ENCODE assay signal across 23 cellular contexts in the genomic region with DNA sequence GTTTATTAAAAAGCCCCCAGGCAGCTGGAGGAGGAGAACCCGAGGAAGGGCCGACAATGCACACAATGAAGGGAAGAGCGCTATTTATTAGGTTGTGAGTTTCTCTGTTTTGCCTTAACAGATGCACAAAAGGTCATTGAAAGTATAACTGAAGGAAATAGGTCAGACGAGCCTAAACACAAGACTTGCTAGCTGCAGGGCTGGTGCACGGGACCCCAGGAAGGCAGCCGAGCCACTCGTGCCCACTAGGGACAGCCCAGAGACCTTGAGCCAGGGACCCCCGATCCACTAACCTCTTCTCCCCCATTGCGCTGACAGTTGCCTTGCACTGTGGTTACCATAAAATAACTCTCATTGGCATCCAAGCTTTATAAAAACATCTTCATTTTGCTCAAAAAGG. TPM values are rescaled to one million over a fixed set of nuclear protein-coding genes. Genes with fewer than 3 reads are reported as not detected.
DNase-seq lines count a peak whose midpoint lies in the region; ATAC-seq, FAIRE-seq and TF ChIP-seq lines count a peak whose summit lies in the region.
"Had no signal": no experiment of that assay in that cellular context is flagged by ENCODE, and none has a peak within 500 bp of the region (broad histone marks: within the 10 kb centered on the region; RNA-seq: fewer than 3 reads in every experiment).

No MANE protein-coding gene starts in this region.

- TF ChIP-seq CTCF in chondrocyte (IDR thresholded peaks at IDR 0.05): no peak
- no peak for TF ChIP-seq CTCF in gastrocnemius medialis (IDR thresholded peaks at IDR 0.05 in 4 of 5, conservative IDR thresholded peaks at IDR 0.05 in 1 of 5)
- TF ChIP-seq CTCF in upper lobe of left lung (IDR thresholded peaks at IDR 0.05): no peak

- no peaks in the 10 kb centered on the region for H3K27me3 ChIP-seq in gastrocnemius medialis
- H3K27me3 ChIP-seq in upper lobe of left lung: no peaks in the 10 kb centered on the region

- POLR2A ChIA-PET in activated CD4-positive, alpha-beta memory T cell treated with anti-CD3 and anti-CD28 coated beads for 36 hours (lab: Charles Lee): no interaction called here
- POLR2A ChIA-PET in activated CD4-positive, alpha-beta memory T cell treated with anti-CD3 and anti-CD28 coated beads, Interleukin-2, amount 10 ng/mL, durations not matched to agents 7 days and 5 days (lab: Charles Lee): interaction anchor here (1.0 to 1.9 kb wide), 2 partner anchors 10 to 25 kb away, joined by 3 to 8 read pairs; a partner anchor contains a TSS

- no peak for DNase-seq in activated CD4-positive, alpha-beta memory T cell treated with anti-CD3 and anti-CD28 coated beads for 36 hours
- no peak for DNase-seq in activated CD4-positive, alpha-beta memory T cell treated with anti-CD3 and anti-CD28 coated beads, Interleukin-2, amount 10 ng/mL, durations not matched to agents 7 days and 5 days
- DNase-seq in chondrocyte (ENCODE audit: low spot score) (peak; percentile 58), gastrocnemius medialis (no peak), RCC 7860 (ENCODE audit: low spot score) (no peak), upper lobe of left lung (no peak), RPMI8226 (no peak)
- DNase-seq: activated CD4-positive, alpha-beta T cell treated with anti-CD3 and anti-CD28 coated beads for 1 hour; activated T-cell treated with anti-CD3 and anti-CD28 coated beads, Interleukin-2, amount 50 U/mL, for 4 hours; CD4-positive, alpha-beta memory T cell; EL; erythroblast; Karpas-422; NCI-H2171 treated with DMSO at 0.1 percent for 48 hours; stimulated activated naive CD4-positive, alpha-beta T cell treated with Interleukin-2 at 50 U/mL for 16 hours; trophoblast cell had no signal

- no peak overlapping the region for H3K4me3 ChIP-seq in gastrocnemius medialis
- H3K4me3 ChIP-seq in upper lobe of left lung: no peak overlapping the region
- H3K4me3 ChIP-seq: A549 had no signal

- ATAC-seq in gastrocnemius medialis: no peak
- no peak for ATAC-seq in upper lobe of left lung (ENCODE audit: low FRiP score in 2 of 2)
- ATAC-seq: A549; activated T-cell treated with anti-CD3 and anti-CD28 coated beads, Interleukin-2, amount 50 U/mL, for 4 hours had no signal

- TF ChIP-seq EP300 in upper lobe of left lung (IDR thresholded peaks at IDR 0.05): no peak

- peaks cover 53% of the 10 kb centered on the region for H3K36me3 Mint-ChIP-seq in activated CD4-positive, alpha-beta memory T cell treated with anti-CD3 and anti-CD28 coated beads for 36 hours
- peaks cover 74% of the 10 kb centered on the region for H3K36me3 Mint-ChIP-seq in activated CD4-positive, alpha-beta memory T cell treated with anti-CD3 and anti-CD28 coated beads, Interleukin-2, amount 10 ng/mL, durations not matched to agents 7 days and 5 days (ENCODE audit: low read depth)
- H3K36me3 Mint-ChIP-seq in IgD-negative memory B cell (peaks cover 7% of the 10 kb centered on the region), chondrocyte (ENCODE audit: low read depth) (peaks cover 31% of the 10 kb centered on the region)

- FAIRE-seq in RCC 7860 (lab: Jason Lieb, UNC): no peak
- FAIRE-seq: A549, astrocyte had no signal

- peak overlapping the region; percentile 97 for H3K27ac Mint-ChIP-seq in activated CD4-positive, alpha-beta memory T cell treated with anti-CD3 and anti-CD28 coated beads for 36 hours
- no peak overlapping the region for H3K27ac Mint-ChIP-seq in activated CD4-positive, alpha-beta memory T cell treated with anti-CD3 and anti-CD28 coated beads, Interleukin-2, amount 10 ng/mL, durations not matched to agents 7 days and 5 days
- H3K27ac Mint-ChIP-seq in IgD-negative memory B cell (peak overlapping the region in 2 of 3 donors; percentile 82 to 94), chondrocyte (ENCODE audit: unreplicated experiment) (no peak overlapping the region)
- H3K27ac Mint-ChIP-seq: dendritic cell treated with granulocyte-macrophage colony-stimulating factor and Interleukin-4, amounts not matched to agents 40 ng/mL and 50 ng/mL, for 4 days had no signal

- H3K27me3 Mint-ChIP-seq in activated CD4-positive, alpha-beta memory T cell treated with anti-CD3 and anti-CD28 coated beads for 36 hours: no peaks in the 10 kb centered on the region
- H3K27me3 Mint-ChIP-seq in activated CD4-positive, alpha-beta memory T cell treated with anti-CD3 and anti-CD28 coated beads, Interleukin-2, amount 10 ng/mL, durations not matched to agents 7 days and 5 days: no peaks in the 10 kb centered on the region
- H3K27me3 Mint-ChIP-seq in IgD-negative memory B cell (no peaks in the 10 kb centered on the region), chondrocyte (ENCODE audit: low read depth) (no peaks in the 10 kb centered on the region)
- H3K27me3 Mint-ChIP-seq: CD4-positive, alpha-beta memory T cell; dendritic cell treated with granulocyte-macrophage colony-stimulating factor and Interleukin-4, amounts not matched to agents 40 ng/mL and 50 ng/mL, for 4 days had no signal

- H3K27ac ChIP-seq in gastrocnemius medialis (peak overlapping the region; percentile 46 to 67 (median 57)), upper lobe of left lung (no peak overlapping the region)
- H3K27ac ChIP-seq: A549 had no signal

- WGBS in upper lobe of left lung, 2 donors: 76 to 78% methylated on average over 8 to 9 of the region's 9 CpGs

- peaks cover 4 to 80% of the 10 kb centered on the region in 2 donors for H3K36me3 ChIP-seq in gastrocnemius medialis
- peaks cover 34 to 91% (median 69%) of the 10 kb centered on the region in 4 donors for H3K36me3 ChIP-seq in upper lobe of left lung

- H3K4me3 Mint-ChIP-seq in activated CD4-positive, alpha-beta memory T cell treated with anti-CD3 and anti-CD28 coated beads for 36 hours: no peak overlapping the region
- no peak overlapping the region for H3K4me3 Mint-ChIP-seq in activated CD4-positive, alpha-beta memory T cell treated with anti-CD3 and anti-CD28 coated beads, Interleukin-2, amount 10 ng/mL, durations not matched to agents 7 days and 5 days
- H3K4me3 Mint-ChIP-seq in IgD-negative memory B cell (peak overlapping the region in 1 of 4 donors; percentile 39), chondrocyte (ENCODE audit: unreplicated experiment) (no peak overlapping the region)
- H3K4me3 Mint-ChIP-seq: activated T-cell treated with anti-CD3 and anti-CD28 coated beads, Interleukin-2, amount 50 U/mL, for 4 hours; CD4-positive, alpha-beta memory T cell; dendritic cell treated with granulocyte-macrophage colony-stimulating factor and Interleukin-4, amounts not matched to agents 40 ng/mL and 50 ng/mL, for 4 days had no signal

- CTCF ChIA-PET in activated CD4-positive, alpha-beta memory T cell treated with anti-CD3 and anti-CD28 coated beads for 36 hours (lab: Charles Lee): interaction anchor here (1.2 to 8.3 kb wide), 4 partner anchors 13 to 245 kb away, joined by 3 to 51 read pairs (median 21); a partner anchor contains a TSS
- CTCF ChIA-PET in activated CD4-positive, alpha-beta memory T cell treated with anti-CD3 and anti-CD28 coated beads, Interleukin-2, amount 10 ng/mL, durations not matched to agents 7 days and 5 days (lab: Charles Lee): interaction anchor here (0.7 to 0.9 kb wide), 3 partner anchors 12 to 25 kb away, joined by 3 read pairs; a partner anchor contains a TSS

- TF ChIP-seq POLR2A in gastrocnemius medialis (IDR thresholded peaks at IDR 0.05): no peak
- no peak for TF ChIP-seq POLR2A in upper lobe of left lung (IDR thresholded peaks at IDR 0.05)

- in situ Hi-C loops in gastrocnemius medialis (cut with MboI; ENCODE audit: low sequenced_read_pairs in 4 of 4): loop anchor here in 1 of 4 donors (25.0 kb wide), 1 partner anchor 231 kb away; a partner anchor contains a TSS

- no peaks in the 10 kb centered on the region for H3K9me3 ChIP-seq in gastrocnemius medialis
- no peaks in the 10 kb centered on the region for H3K9me3 ChIP-seq in upper lobe of left lung
- H3K9me3 ChIP-seq: A549 had no signal

- intact Hi-C loops in activated CD4-positive, alpha-beta memory T cell treated with anti-CD3 and anti-CD28 coated beads for 36 hours (cut with micrococcal nuclease): no loop called here
- intact Hi-C loops in gastrocnemius medialis (cut with DNase I; ENCODE audit: low total_unique reads): loop anchor here (5.0 kb wide), 1 partner anchor 39 kb away; no protein-coding TSS in a partner anchor

- H3K4me1 Mint-ChIP-seq in activated CD4-positive, alpha-beta memory T cell treated with anti-CD3 and anti-CD28 coated beads for 36 hours (ENCODE audit: low read depth): peaks cover 26% of the 10 kb centered on the region
- H3K4me1 Mint-ChIP-seq in activated CD4-positive, alpha-beta memory T cell treated with anti-CD3 and anti-CD28 coated beads, Interleukin-2, amount 10 ng/mL, durations not matched to agents 7 days and 5 days: peaks cover 28% of the 10 kb centered on the region
- H3K4me1 Mint-ChIP-seq in IgD-negative memory B cell (peaks cover 20 to 23% (median 23%) of the 10 kb centered on the region in 3 donors), chondrocyte (ENCODE audit: low read depth) (peaks cover 12% of the 10 kb centered on the region)

- no peaks in the 10 kb centered on the region for H3K9me3 Mint-ChIP-seq in activated CD4-positive, alpha-beta memory T cell treated with anti-CD3 and anti-CD28 coated beads for 36 hours
- no peaks in the 10 kb centered on the region for H3K9me3 Mint-ChIP-seq in activated CD4-positive, alpha-beta memory T cell treated with anti-CD3 and anti-CD28 coated beads, Interleukin-2, amount 10 ng/mL, durations not matched to agents 7 days and 5 days
- no peaks in the 10 kb centered on the region for H3K9me3 Mint-ChIP-seq in IgD-negative memory B cell
- no peaks in the 10 kb centered on the region for H3K9me3 Mint-ChIP-seq in chondrocyte (ENCODE audit: low read depth)
- H3K9me3 Mint-ChIP-seq: activated T-cell treated with anti-CD3 and anti-CD28 coated beads, Interleukin-2, amount 50 U/mL, for 4 hours; CD4-positive, alpha-beta memory T cell; dendritic cell treated with granulocyte-macrophage colony-stimulating factor and Interleukin-4, amounts not matched to agents 40 ng/mL and 50 ng/mL, for 4 days had no signal

- H3K4me1 ChIP-seq in gastrocnemius medialis (peaks cover 2 to 16% of the 10 kb centered on the region in 2 donors), upper lobe of left lung (no peaks in the 10 kb centered on the region)
- H3K4me1 ChIP-seq: A549 had no signal

RNA-seq across cellular contexts. Expression of a gene that starts 11.3 kb away (rescaled TPM):
- not detected for total RNA-seq in activated CD4-positive, alpha-beta memory T cell treated with anti-CD3 and anti-CD28 coated beads for 36 hours
- not detected for total RNA-seq in activated CD4-positive, alpha-beta memory T cell treated with anti-CD3 and anti-CD28 coated beads, Interleukin-2, amount 10 ng/mL, durations not matched to agents 7 days and 5 days
- not detected for polyA plus RNA-seq in IgD-negative memory B cell
- total RNA-seq in chondrocyte (not detected in 3 replicates), gastrocnemius medialis (not detected), upper lobe of left lung (not detected)
- total RNA-seq: activated T-cell treated with anti-CD3 and anti-CD28 coated beads, Interleukin-2, amount 50 U/mL, for 4 hours; astrocyte; CD4-positive, alpha-beta memory T cell; glomerular endothelial cell; lower leg skin; T-helper 2 cell treated with Interferon-gamma antibody and Interleukin-4, amounts not matched to agents 100 ng/mL and 5 ng/mL, for 36 hours had no signal
- polyA plus RNA-seq: A549; CD4-positive, alpha-beta memory T cell had no signal

RNA-seq across cellular contexts. Expression of a gene that starts 24.6 kb away (rescaled TPM):
- total RNA-seq in activated CD4-positive, alpha-beta memory T cell treated with anti-CD3 and anti-CD28 coated beads for 36 hours: 10 to 100 TPM; 64.9 to 73.1 TPM
- total RNA-seq in activated CD4-positive, alpha-beta memory T cell treated with anti-CD3 and anti-CD28 coated beads, Interleukin-2, amount 10 ng/mL, durations not matched to agents 7 days and 5 days: 100 to 1,000 TPM; 168 to 179 TPM
- polyA plus RNA-seq in IgD-negative memory B cell: 36.4 TPM
- total RNA-seq in chondrocyte (46.5 to 57.4 TPM (median 54.1 TPM) in 3 replicates), gastrocnemius medialis (10 to 100 TPM; 12.4 to 22.3 (median 18.4) TPM), upper lobe of left lung (100 to 1,000 TPM in 1 of 6 donors, 10 to 100 TPM in 5; 33.5 to 102 (median 75.3) TPM)

Comparison
In these comparisons a context has a peak if more than half of its experiments do, and no peak if none do; other contexts are left out.
1. H3K27ac Mint-ChIP-seq: peak in activated CD4-positive, alpha-beta memory T cell treated with anti-CD3 and anti-CD28 coated beads for 36 hours (single experiment) and IgD-negative memory B cell (2 of 3); none in activated CD4-positive, alpha-beta memory T cell treated with anti-CD3 and anti-CD28 coated beads, Interleukin-2, amount 10 ng/mL, durations not matched to agents 7 days and 5 days (single experiment) and chondrocyte (single experiment).
2. H3K27ac ChIP-seq: peak in gastrocnemius medialis (4 of 4); none in upper lobe of left lung (0 of 4).